Comparison of ENCODE assay signal across 17 cellular contexts in the genomic region with DNA sequence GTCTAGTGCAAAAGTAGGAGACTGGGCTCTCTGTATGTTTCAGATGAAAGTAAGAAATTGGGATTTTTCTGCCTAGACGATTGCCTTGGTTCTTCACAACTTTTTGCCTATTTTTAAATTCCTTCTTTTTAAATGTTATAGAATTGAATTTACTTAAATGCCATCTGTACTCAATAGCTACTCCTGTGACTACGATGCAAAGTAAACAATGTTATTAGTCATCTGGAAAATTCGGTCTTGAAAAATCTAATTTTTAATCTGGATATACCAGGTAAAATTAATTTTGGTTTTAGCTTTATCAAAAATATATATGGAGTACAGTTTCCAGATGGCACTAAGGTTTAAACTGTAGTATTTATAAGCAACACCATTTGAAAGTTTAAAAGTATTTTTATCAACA.
"Had no signal": no experiment of that assay in that cellular context is flagged by ENCODE, and none has a peak within 500 bp of the region (broad histone marks: within the 10 kb centered on the region; RNA-seq: fewer than 3 reads in every experiment).

No MANE protein-coding gene starts in this region.

- DNase-seq: activated CD4-positive, alpha-beta T cell treated with anti-CD3 and anti-CD28 coated beads for 1 hour; activated CD4-positive, alpha-beta T cell treated with anti-CD3 and anti-CD28 coated beads, Interleukin-2, amount 50 U/mL, for 1 hour; activated CD8-positive, alpha-beta T cell treated with anti-CD3 and anti-CD28 coated beads, Interleukin-2, amount 10 ng/mL, durations not matched to agents 7 days and 5 days; activated gamma-delta T cell; anterior cingulate cortex; brain microvascular endothelial cell; central memory CD4-positive, alpha-beta T cell; effector memory CD4-positive, alpha-beta T cell; foreskin melanocyte; glutamatergic neuron; left cardiac atrium; right cardiac atrium; stimulated activated CD4-positive, alpha-beta T cell treated with anti-CD3 and anti-CD28 coated beads, Interleukin-2, amount 100 ng/mL, for 24 hours; stomach; transverse colon had no signal

- FAIRE-seq: TTC549, urothelium cell line had no signal
